ENCODE assay signal across 21 cellular contexts in genomic region chr11:68264244-68264643, GRCh38. TPM values are rescaled to one million over a fixed set of nuclear protein-coding genes. Genes with fewer than 3 reads are reported as not detected.
DNase-seq lines count a peak whose midpoint lies in the region; ATAC-seq, FAIRE-seq and TF ChIP-seq lines count a peak whose summit lies in the region.
"Had no signal": no experiment of that assay in that cellular context is flagged by ENCODE, and none has a peak within 500 bp of the region (broad histone marks: within the 10 kb centered on the region; RNA-seq: fewer than 3 reads in every experiment).

No MANE protein-coding gene starts in this region.

- no peak for ATAC-seq in IMR-90 (ENCODE audit: low read depth)
- ATAC-seq: GM12878, GM23338 had no signal

- TF ChIP-seq CTCF in IMR-90 (conservative IDR thresholded peaks at IDR 0.05; ENCODE audit: low read depth, low read length) = no peak
- no peak for TF ChIP-seq CTCF in H1 (IDR thresholded peaks at IDR 0.05; ENCODE audit: control extremely low read depth in 1 of 3, insufficient read depth in 1 of 3, low read depth in 1 of 3, low read length in 3 of 3)
- no peak for TF ChIP-seq CTCF in progenitor cell of endocrine pancreas (IDR thresholded peaks at IDR 0.05; ENCODE audit: unreplicated experiment)

- dilution Hi-C loops in IMR-90 (cut with HindIII; ENCODE audit: low sequenced_read_pairs, unreplicated experiment) = no loop called here

- TF ChIP-seq EP300 in H1 (IDR thresholded peaks at IDR 0.05; ENCODE audit: borderline replicate concordance in 1 of 2, low read depth in 2 of 2, low read length in 2 of 2) = no peak

- H3K9ac ChIP-seq in IMR-90 (ENCODE audit: low read depth, low read length) = no peak overlapping the region
- H3K9ac ChIP-seq in H1 (replicated peaks in 1 of 4; ENCODE audit: extremely low read depth in 1 of 4, low read depth in 3 of 4, low read length in 3 of 4) = no peak overlapping the region

- TF ChIP-seq RAD21 in IMR-90 (IDR thresholded peaks at IDR 0.05; ENCODE audit: low read length) (no peak), H1 (IDR thresholded peaks at IDR 0.05 in 1 of 2, conservative IDR thresholded peaks at IDR 0.05 in 1 of 2; ENCODE audit: low read depth in 2 of 2, low read length in 2 of 2) (no peak)

- no peak overlapping the region for H2BK12ac ChIP-seq in H1 (ENCODE audit: low read depth, low read length)

- no peaks in the 10 kb centered on the region for H3K27me3 Mint-ChIP-seq in progenitor cell of endocrine pancreas
- H3K27me3 Mint-ChIP-seq: CD4-positive, CD25-positive, alpha-beta regulatory T cell; CD8-positive, alpha-beta memory T cell had no signal

- H2AK9ac ChIP-seq in IMR-90 (replicated peaks; ENCODE audit: low read depth, low read length, poor library complexity) = no peak overlapping the region

- H3K4me3 ChIP-seq in IMR-90 (ENCODE audit: insufficient read depth, low read depth, low read length) (no peak overlapping the region), H1 (ENCODE audit: extremely low read depth in 1 of 4, insufficient read depth in 2 of 4, low read depth in 3 of 4, low read length in 4 of 4) (no peak overlapping the region), SJCRH30 (no peak overlapping the region)
- H3K4me3 ChIP-seq: GM12878, GM23338 had no signal

- no peaks in the 10 kb centered on the region; the same call in 1 of the 2 replicates for H3K4me1 ChIP-seq in IMR-90 (ENCODE audit: control insufficient read depth, insufficient read depth, low read length)
- 0 out of 7 replicates have a peak, but pooled peaks cover 0 to 2% (median 0%) of the 10 kb centered on the region in 4 experiments for H3K4me1 ChIP-seq in H1 (replicated peaks in 1 of 4; ENCODE audit: control insufficient read depth in 3 of 4, insufficient read depth in 4 of 4, low read length in 3 of 4)
- H3K4me1 ChIP-seq in SJCRH30 = no peaks in the 10 kb centered on the region
- H3K4me1 ChIP-seq: BE2C had no signal

- POLR2A ChIA-PET in IMR-90 (lab: Charles Lee; ENCODE audit: unreplicated experiment) (no interaction called here), H1 (lab: Charles Lee; ENCODE audit: partially characterized antibody) (interaction anchor here (1.4 kb wide), 1 partner anchor 8 kb away, joined by 3 read pairs; no protein-coding TSS in a partner anchor)

- no peak for DNase-seq in IMR-90
- DNase-seq in H1 (ENCODE audit: low read depth in 1 of 2, low spot score in 2 of 2) = no peak
- peak; percentile 17 for DNase-seq in posterior vena cava (ENCODE audit: low spot score)
- DNase-seq in SIG-M5 treated with dmso at 0.1 percent for 504 hours (lab: John Stamatoyannopoulos, UW; ENCODE audit: unreplicated experiment) = no peak
- DNase-seq in NCI-H1092 (lab: John Stamatoyannopoulos, UW) = no peak
- DNase-seq in progenitor cell of endocrine pancreas (ENCODE audit: low spot score, unreplicated experiment) = no peak
- DNase-seq in SJCRH30 = no peak
- DNase-seq: ACHN; BE2C; CD4-positive, CD25-positive, alpha-beta regulatory T cell; CD8-positive, alpha-beta memory T cell; COR-L47; DMS 273 treated with DMSO at 0.1 percent for 48 hours; DMS53; DND-41; EL; H7; KBM-7 had no signal

- no peak overlapping the region for H3K4me2 ChIP-seq in IMR-90 (ENCODE audit: low read depth, low read length)
- no peak overlapping the region for H3K4me2 ChIP-seq in H1 (ENCODE audit: insufficient read depth in 1 of 2, low read depth in 2 of 2, low read length in 2 of 2)
- H3K4me2 ChIP-seq: GM23338 had no signal

- peaks cover 68% of the 10 kb centered on the region for H3K36me3 ChIP-seq in IMR-90 (ENCODE audit: control insufficient read depth, insufficient read depth, low read length)
- H3K36me3 ChIP-seq in H1 (ENCODE audit: control insufficient read depth in 2 of 4, insufficient read depth in 4 of 4, low read length in 3 of 4) = peaks cover 16 to 52% (median 37%) of the 10 kb centered on the region in 4 experiments
- H3K36me3 ChIP-seq in SJCRH30 = peaks cover 16% of the 10 kb centered on the region

- no peak overlapping the region for H2BK15ac ChIP-seq in IMR-90 (ENCODE audit: low read depth, low read length)
- no peak overlapping the region for H2BK15ac ChIP-seq in H1 (ENCODE audit: low read length)

- peaks cover 17% of the 10 kb centered on the region for H3K36me3 Mint-ChIP-seq in progenitor cell of endocrine pancreas (ENCODE audit: insufficient read depth)

- no peak overlapping the region for H4K5ac ChIP-seq in IMR-90 (ENCODE audit: low read depth, low read length)
- H4K5ac ChIP-seq in H1 (ENCODE audit: insufficient read length, low read depth, low read length) = no peak overlapping the region

- no peak overlapping the region for H3K14ac ChIP-seq in IMR-90 (replicated peaks; ENCODE audit: low read depth, low read length)
- no peak overlapping the region for H3K14ac ChIP-seq in H1 (ENCODE audit: insufficient read length)

- H2BK20ac ChIP-seq in IMR-90 (ENCODE audit: low read depth, low read length) (no peak overlapping the region), H1 (ENCODE audit: low read length) (no peak overlapping the region)

- H3K27me3 ChIP-seq in IMR-90 (ENCODE audit: control insufficient read depth, insufficient read depth, low read length) (no peaks in the 10 kb centered on the region), H1 (replicated peaks in 1 of 4; ENCODE audit: control insufficient read depth in 3 of 4, extremely low read depth in 1 of 4, insufficient read depth in 3 of 4, low read length in 3 of 4) (no peaks in the 10 kb centered on the region), SJCRH30 (no peaks in the 10 kb centered on the region)
- H3K27me3 ChIP-seq: BE2C had no signal

- no peak overlapping the region for H3K56ac ChIP-seq in IMR-90 (ENCODE audit: extremely low read depth, insufficient read depth, low read length)
- H3K56ac ChIP-seq in H1 (replicated peaks; ENCODE audit: insufficient read length, low read depth, low read length) = peak overlapping the region; percentile 50

- H3K27ac Mint-ChIP-seq in progenitor cell of endocrine pancreas = no peak overlapping the region
- H3K27ac Mint-ChIP-seq: GM23338 had no signal

- H4K8ac ChIP-seq in IMR-90 (ENCODE audit: low read depth in 2 of 2, low read length in 2 of 2) = no peak overlapping the region
- no peak overlapping the region for H4K8ac ChIP-seq in H1 (ENCODE audit: extremely low read depth, insufficient read depth, low read length)

- H4K20me1 ChIP-seq in IMR-90 (ENCODE audit: insufficient read depth, low read length) = peaks cover 63% of the 10 kb centered on the region
- peaks cover 4 to 10% of the 10 kb centered on the region in 2 experiments for H4K20me1 ChIP-seq in H1 (replicated peaks in 1 of 2; ENCODE audit: control insufficient read depth in 1 of 2, insufficient read depth in 2 of 2, low read length in 2 of 2)

- no peak overlapping the region for H4K91ac ChIP-seq in IMR-90 (ENCODE audit: insufficient read depth, low read depth, low read length)
- H4K91ac ChIP-seq in H1 (replicated peaks; ENCODE audit: insufficient read length, low read length) = no peak overlapping the region

- TF ChIP-seq POLR2A in IMR-90 (IDR thresholded peaks at IDR 0.05; ENCODE audit: low read depth, low read length) (no peak), H1 (IDR thresholded peaks at IDR 0.05; ENCODE audit: control extremely low read depth in 1 of 2, low read depth in 2 of 2, low read length in 2 of 2) (no peak)

- peaks cover 6% of the 10 kb centered on the region; the same call in 1 of the 2 replicates for H3K23me2 ChIP-seq in H1 (ENCODE audit: low read depth, low read length)

- peaks cover 30% of the 10 kb centered on the region for H3K9me1 ChIP-seq in IMR-90 (ENCODE audit: insufficient read depth, low read length)

- H2BK120ac ChIP-seq in IMR-90 (ENCODE audit: low read depth, low read length) = no peak overlapping the region
- H2BK120ac ChIP-seq in H1 (replicated peaks; ENCODE audit: low read depth, low read length) = no peak overlapping the region

- BruUV-seq in IMR-90 (replicated peaks; lab: Mats Ljungman, UMichigan) = no TSS peak

- no peak overlapping the region for H3K23ac ChIP-seq in IMR-90 (ENCODE audit: low read depth, low read length)
- no peak overlapping the region for H3K23ac ChIP-seq in H1 (ENCODE audit: insufficient read length)

- H3K9me3 Mint-ChIP-seq in progenitor cell of endocrine pancreas (ENCODE audit: low read depth) = no peaks in the 10 kb centered on the region
- H3K9me3 Mint-ChIP-seq: CD4-positive, CD25-positive, alpha-beta regulatory T cell; CD8-positive, alpha-beta memory T cell; GM23338 had no signal

- H3K79me2 ChIP-seq in H1 (ENCODE audit: control insufficient read depth in 1 of 2, insufficient read depth in 2 of 2, low read length in 2 of 2) = peaks cover 0 to 2% of the 10 kb centered on the region in 2 experiments; a peak in 2 of 4 replicates

- H2AK5ac ChIP-seq in IMR-90 (ENCODE audit: low read depth, low read length) (no peak overlapping the region), H1 (ENCODE audit: low read depth, low read length) (no peak overlapping the region)

- FAIRE-seq in H1 (lab: Jason Lieb, UNC) = no peak
- FAIRE-seq: A204.1, GM12878 had no signal

- H2BK5ac ChIP-seq in IMR-90 (ENCODE audit: low read depth, low read length, poor library complexity, severe bottlenecking) = peak overlapping the region; percentile 11
- no peak overlapping the region for H2BK5ac ChIP-seq in H1 (ENCODE audit: low read depth, low read length)

- H3K79me1 ChIP-seq in IMR-90 (ENCODE audit: low read depth in 1 of 2, low read length in 2 of 2) (peaks cover 23 to 63% of the 10 kb centered on the region in 2 experiments), H1 (ENCODE audit: low read depth, low read length) (peaks cover 4% of the 10 kb centered on the region)

- intact Hi-C loops in IMR-90 (cut with micrococcal nuclease) = no loop called here
- intact Hi-C loops in posterior vena cava (cut with DNase I) = loop anchor here (5.0 kb wide), 2 partner anchors 33 to 118 kb away; no protein-coding TSS in a partner anchor

- H3K4me3 Mint-ChIP-seq in progenitor cell of endocrine pancreas (ENCODE audit: low read depth) = no peak overlapping the region
- H3K4me3 Mint-ChIP-seq: CD4-positive, CD25-positive, alpha-beta regulatory T cell; CD8-positive, alpha-beta memory T cell; GM23338 had no signal

- H2AFZ ChIP-seq in IMR-90 (replicated peaks; ENCODE audit: low read length, poor library complexity) = no peak overlapping the region
- H2AFZ ChIP-seq in H1 (ENCODE audit: low read length) = no peak overlapping the region
- H2AFZ ChIP-seq: GM23338 had no signal

- H3K4ac ChIP-seq in IMR-90 (ENCODE audit: low read depth, low read length) (no peak overlapping the region), H1 (replicated peaks; ENCODE audit: insufficient read length, low read depth, low read length) (no peak overlapping the region)

- in situ Hi-C loops in IMR-90 (cut with MboI; ENCODE audit: low sequenced_read_pairs) = loop anchor here (5.0 kb wide), 1 partner anchor 188 kb away; no protein-coding TSS in a partner anchor

- no peak overlapping the region for H3K27ac ChIP-seq in IMR-90 (ENCODE audit: insufficient read depth, low read length)
- no peak overlapping the region for H3K27ac ChIP-seq in H1 (ENCODE audit: low read depth, low read length)
- no peak overlapping the region for H3K27ac ChIP-seq in SJCRH30

- 90% methylated on average over 1 of the region's 1 CpG; no CpG with 5 or more reads in 1 of the 2 experiments for WGBS in IMR-90 (ENCODE audit: extremely low coverage in 2 of 2, insufficient read length in 1 of 2), 2 experiments
- WGBS in H1 (ENCODE audit: extremely low coverage in 1 of 2, insufficient coverage in 1 of 2, insufficient read length in 1 of 2, insufficient replicate concordance in 2 of 2, low coverage in 1 of 2, low lambda C conversion rate in 2 of 2, missing lambda C conversion rate in 1 of 2), 2 experiments = 100% methylated on average over 1 of the region's 1 CpG; no CpG with 5 or more reads in 1 of the 2 experiments

- peaks cover 3% of the 10 kb centered on the region for H3K4me1 Mint-ChIP-seq in progenitor cell of endocrine pancreas (ENCODE audit: low read depth)
- H3K4me1 Mint-ChIP-seq: GM23338 had no signal

- H3K9me3 ChIP-seq in IMR-90 (ENCODE audit: control insufficient read depth, insufficient read depth, low read length) (no peaks in the 10 kb centered on the region), H1 (ENCODE audit: insufficient read depth in 2 of 2, low read depth in 1 of 2, low read length in 1 of 2) (no peaks in the 10 kb centered on the region), SJCRH30 (replicated peaks) (no peaks in the 10 kb centered on the region)
- H3K9me3 ChIP-seq: BE2C had no signal

- H3K18ac ChIP-seq in IMR-90 (ENCODE audit: low read depth, low read length) (no peak overlapping the region), H1 (ENCODE audit: extremely low read depth, low read length) (no peak overlapping the region)

- CTCF ChIA-PET in IMR-90 (lab: Yijun Ruan, JAX) = no interaction called here
- CTCF ChIA-PET in H1 (lab: Charles Lee; ENCODE audit: partially characterized antibody) = interaction anchor here (1.3 kb wide), 1 partner anchor 39 kb away, joined by 3 read pairs; no protein-coding TSS in a partner anchor

RNA-seq across cellular contexts. Expression of gene C11orf24, which starts 7.5 kb away (rescaled TPM):
- total RNA-seq in IMR-90 (2012; rRNA removed) = 41.1 and 42.5 TPM in 2 replicates
- 135 and 171 TPM in 2 replicates for polyA plus RNA-seq in IMR-90 (2012; rRNA removed)
- 83.7 and 163 TPM in 2 replicates for polyA plus RNA-seq in IMR-90 (2012; cell fraction: cytosol; rRNA removed)
- polyA plus RNA-seq in IMR-90 (2012; cell fraction: nucleus; rRNA removed; ENCODE audit: low replicate concordance) = 86.3 and 141 TPM in 2 replicates
- total RNA-seq in H1 (2021; fragmentation: NEBNext Ultra II Directional; extraction: Animal tissue kit (Norgen Biotek cat#: 25700)) = 45.3 and 45.4 TPM in 2 replicates
- 51.7 and 63.5 TPM in 2 replicates for polyA plus RNA-seq in H1 (2011; rRNA removed)
- polyA plus RNA-seq in H1 (2011; cell fraction: cytosol; rRNA removed) = 41.2 TPM
- polyA plus RNA-seq in H1 (2011; cell fraction: nucleus; rRNA removed) = 46.1 TPM
- 31.5 to 47.3 TPM (median 39.6 TPM) in 4 replicates for polyA plus RNA-seq in H1 (2012, experiment 1 of 2)
- polyA plus RNA-seq in H1 (2012, experiment 2 of 2) = 35.9 TPM
- polyA plus RNA-seq in H1 (2013, experiment 1 of 2) = 70.2 TPM
- 79.0 TPM for polyA plus RNA-seq in H1 (2013, experiment 2 of 2)
- 18.7 and 23.8 TPM in 2 replicates for polyA minus RNA-seq in H1 (2011; rRNA and poly(A)+ RNA removed)
- 33.8 TPM for polyA minus RNA-seq in H1 (2011; cell fraction: cytosol; rRNA and poly(A)+ RNA removed)
- polyA minus RNA-seq in H1 (2011; cell fraction: nucleus; rRNA and poly(A)+ RNA removed) = 28.2 TPM
- total RNA-seq in posterior vena cava = 10 to 100 TPM; 67.2 to 74.9 TPM
- total RNA-seq in progenitor cell of endocrine pancreas = 35.1 and 35.3 TPM in 2 replicates
- 26.5 and 30.7 TPM in 2 replicates for total RNA-seq in SJCRH30 (2014; rRNA removed; shearing (Covaris generic))

RNA-seq across cellular contexts. Expression of gene LRP5, which starts 48.1 kb away (rescaled TPM):
- 10.4 and 11.1 TPM in 2 replicates for total RNA-seq in IMR-90 (2012; rRNA removed)
- polyA plus RNA-seq in IMR-90 (2012; rRNA removed) = 15.0 and 19.0 TPM in 2 replicates
- polyA plus RNA-seq in IMR-90 (2012; cell fraction: cytosol; rRNA removed) = 12.0 and 21.8 TPM in 2 replicates
- 13.9 and 32.5 TPM in 2 replicates for polyA plus RNA-seq in IMR-90 (2012; cell fraction: nucleus; rRNA removed; ENCODE audit: low replicate concordance)
- total RNA-seq in H1 (2021; fragmentation: NEBNext Ultra II Directional; extraction: Animal tissue kit (Norgen Biotek cat#: 25700)) = 35.4 and 38.9 TPM in 2 replicates
- 19.0 and 31.5 TPM in 2 replicates for polyA plus RNA-seq in H1 (2011; rRNA removed)
- 13.8 TPM for polyA plus RNA-seq in H1 (2011; cell fraction: cytosol; rRNA removed)
- polyA plus RNA-seq in H1 (2011; cell fraction: nucleus; rRNA removed) = 38.9 TPM
- polyA plus RNA-seq in H1 (2012, experiment 1 of 2) = 17.8 to 35.8 TPM (median 32.9 TPM) in 4 replicates
- polyA plus RNA-seq in H1 (2012, experiment 2 of 2) = 29.9 TPM
- polyA plus RNA-seq in H1 (2013, experiment 1 of 2) = 62.7 TPM
- 63.2 TPM for polyA plus RNA-seq in H1 (2013, experiment 2 of 2)
- polyA minus RNA-seq in H1 (2011; rRNA and poly(A)+ RNA removed) = 22.5 and 24.7 TPM in 2 replicates
- polyA minus RNA-seq in H1 (2011; cell fraction: cytosol; rRNA and poly(A)+ RNA removed) = 27.4 TPM
- 23.6 TPM for polyA minus RNA-seq in H1 (2011; cell fraction: nucleus; rRNA and poly(A)+ RNA removed)
- 10 to 100 TPM; 46.2 to 48.5 TPM for total RNA-seq in posterior vena cava
- 114 and 115 TPM in 2 replicates for total RNA-seq in progenitor cell of endocrine pancreas
- 45.5 and 46.5 TPM in 2 replicates for total RNA-seq in SJCRH30 (2014; rRNA removed; shearing (Covaris generic))

RNA-seq across cellular contexts. Expression of gene KMT5B, which starts 51.1 kb away (rescaled TPM):
- 13.4 and 26.1 TPM in 2 replicates for total RNA-seq in IMR-90 (2012; rRNA removed)
- 9.6 and 11.2 TPM in 2 replicates for polyA plus RNA-seq in IMR-90 (2012; rRNA removed)
- polyA plus RNA-seq in IMR-90 (2012; cell fraction: cytosol; rRNA removed) = 2.9 and 4.4 TPM in 2 replicates
- 5.9 and 30.5 TPM in 2 replicates for polyA plus RNA-seq in IMR-90 (2012; cell fraction: nucleus; rRNA removed; ENCODE audit: low replicate concordance)
- total RNA-seq in H1 (2021; fragmentation: NEBNext Ultra II Directional; extraction: Animal tissue kit (Norgen Biotek cat#: 25700)) = 37.5 and 40.8 TPM in 2 replicates
- polyA plus RNA-seq in H1 (2011; rRNA removed) = 8.5 and 11.0 TPM in 2 replicates
- 18.2 TPM for polyA plus RNA-seq in H1 (2011; cell fraction: cytosol; rRNA removed)
- polyA plus RNA-seq in H1 (2011; cell fraction: nucleus; rRNA removed) = 8.2 TPM
- polyA plus RNA-seq in H1 (2012, experiment 1 of 2) = 28.2 to 39.3 TPM (median 33.1 TPM) in 4 replicates
- 2.3 TPM for polyA plus RNA-seq in H1 (2012, experiment 2 of 2)
- polyA plus RNA-seq in H1 (2013, experiment 1 of 2) = 23.7 TPM
- polyA plus RNA-seq in H1 (2013, experiment 2 of 2) = 24.4 TPM
- 15.2 and 17.7 TPM in 2 replicates for polyA minus RNA-seq in H1 (2011; rRNA and poly(A)+ RNA removed)
- 20.6 TPM for polyA minus RNA-seq in H1 (2011; cell fraction: cytosol; rRNA and poly(A)+ RNA removed)
- polyA minus RNA-seq in H1 (2011; cell fraction: nucleus; rRNA and poly(A)+ RNA removed) = 22.0 TPM
- total RNA-seq in posterior vena cava = 10 to 100 TPM; 34.3 to 39.0 TPM
- 67.5 and 68.7 TPM in 2 replicates for total RNA-seq in progenitor cell of endocrine pancreas
- 26.6 and 31.4 TPM in 2 replicates for total RNA-seq in SJCRH30 (2014; rRNA removed; shearing (Covaris generic))
